2 cellular contexts compared by ENCODE assay signal in the genomic region with DNA sequence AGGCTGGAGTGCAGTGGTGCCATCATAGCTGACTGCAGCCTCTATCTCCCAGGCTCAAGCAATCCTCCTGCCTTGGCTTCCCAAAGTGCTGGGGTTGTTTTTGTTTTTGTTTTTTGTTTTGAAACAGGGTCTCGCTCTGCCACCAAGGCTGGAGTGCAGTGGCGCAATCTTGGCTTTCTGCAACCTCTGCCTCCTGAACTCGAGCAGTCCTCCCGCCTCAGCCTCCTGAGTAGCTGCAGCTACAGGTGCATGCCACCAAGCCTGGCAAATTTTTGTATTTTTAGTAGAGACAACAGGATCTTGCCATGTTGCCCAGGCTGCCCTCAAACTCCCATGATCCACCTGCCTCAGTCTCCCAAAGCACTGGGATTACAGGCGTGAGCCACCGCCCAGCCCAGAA.
TF ChIP-seq lines count a peak whose summit lies in the region.

No MANE protein-coding gene starts in this region.

TF ChIP-seq in HCT116, 20 proteins besides CTCF, POLR2A, EP300 and RAD21:
- no peak for TF ChIP-seq ELF1 (IDR thresholded peaks at IDR 0.05; ENCODE audit: borderline replicate concordance, low read depth)
- TF ChIP-seq CEBPB (IDR thresholded peaks at IDR 0.05; ENCODE audit: low read depth), result no peak
- no peak for TF ChIP-seq POLR2AphosphoS5 (IDR thresholded peaks at IDR 0.05; ENCODE audit: low read depth, low read length)
- no peak for TF ChIP-seq FOSL1 (IDR thresholded peaks at IDR 0.05; ENCODE audit: low read depth)
- TF ChIP-seq ZNF274 (IDR thresholded peaks at IDR 0.05; ENCODE audit: low read depth, low read length), result no peak
- no peak for TF ChIP-seq SRF (IDR thresholded peaks at IDR 0.05; ENCODE audit: low read depth)
- TF ChIP-seq CBX3 (IDR thresholded peaks at IDR 0.05; ENCODE audit: low read depth), result no peak
- TF ChIP-seq JUND (IDR thresholded peaks at IDR 0.05), result no peak
- TF ChIP-seq, protein P1, sequence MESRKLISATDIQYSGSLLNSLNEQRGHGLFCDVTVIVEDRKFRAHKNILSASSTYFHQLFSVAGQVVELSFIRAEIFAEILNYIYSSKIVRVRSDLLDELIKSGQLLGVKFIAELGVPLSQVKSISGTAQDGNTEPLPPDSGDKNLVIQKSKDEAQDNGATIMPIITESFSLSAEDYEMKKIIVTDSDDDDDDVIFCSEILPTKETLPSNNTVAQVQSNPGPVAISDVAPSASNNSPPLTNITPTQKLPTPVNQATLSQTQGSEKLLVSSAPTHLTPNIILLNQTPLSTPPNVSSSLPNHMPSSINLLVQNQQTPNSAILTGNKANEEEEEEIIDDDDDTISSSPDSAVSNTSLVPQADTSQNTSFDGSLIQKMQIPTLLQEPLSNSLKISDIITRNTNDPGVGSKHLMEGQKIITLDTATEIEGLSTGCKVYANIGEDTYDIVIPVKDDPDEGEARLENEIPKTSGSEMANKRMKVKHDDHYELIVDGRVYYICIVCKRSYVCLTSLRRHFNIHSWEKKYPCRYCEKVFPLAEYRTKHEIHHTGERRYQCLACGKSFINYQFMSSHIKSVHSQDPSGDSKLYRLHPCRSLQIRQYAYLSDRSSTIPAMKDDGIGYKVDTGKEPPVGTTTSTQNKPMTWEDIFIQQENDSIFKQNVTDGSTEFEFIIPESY (IDR thresholded peaks at IDR 0.05; ENCODE audit: extremely low read depth, insufficient replicate concordance, low read length), result no peak
- TF ChIP-seq TCF7L2 (IDR thresholded peaks at IDR 0.05; ENCODE audit: borderline replicate concordance, extremely low read depth, insufficient read depth, insufficient read length), result no peak
- TF ChIP-seq, protein P2, sequence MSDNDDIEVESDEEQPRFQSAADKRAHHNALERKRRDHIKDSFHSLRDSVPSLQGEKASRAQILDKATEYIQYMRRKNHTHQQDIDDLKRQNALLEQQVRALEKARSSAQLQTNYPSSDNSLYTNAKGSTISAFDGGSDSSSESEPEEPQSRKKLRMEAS (IDR thresholded peaks at IDR 0.05), result no peak
- TF ChIP-seq SP1 (IDR thresholded peaks at IDR 0.05; ENCODE audit: low read depth), result no peak
- TF ChIP-seq ZFX (IDR thresholded peaks at IDR 0.05), result no peak
- TF ChIP-seq, protein P3, sequence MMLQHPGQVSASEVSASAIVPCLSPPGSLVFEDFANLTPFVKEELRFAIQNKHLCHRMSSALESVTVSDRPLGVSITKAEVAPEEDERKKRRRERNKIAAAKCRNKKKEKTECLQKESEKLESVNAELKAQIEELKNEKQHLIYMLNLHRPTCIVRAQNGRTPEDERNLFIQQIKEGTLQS (IDR thresholded peaks at IDR 0.05), result no peak
- TF ChIP-seq EGR1 (IDR thresholded peaks at IDR 0.05; ENCODE audit: low read depth), result no peak
- no peak for TF ChIP-seq EZH2phosphoT487 (IDR thresholded peaks at IDR 0.05; ENCODE audit: borderline replicate concordance)
- TF ChIP-seq SIN3A (IDR thresholded peaks at IDR 0.05; ENCODE audit: low read depth), result no peak
- TF ChIP-seq, protein P4, sequence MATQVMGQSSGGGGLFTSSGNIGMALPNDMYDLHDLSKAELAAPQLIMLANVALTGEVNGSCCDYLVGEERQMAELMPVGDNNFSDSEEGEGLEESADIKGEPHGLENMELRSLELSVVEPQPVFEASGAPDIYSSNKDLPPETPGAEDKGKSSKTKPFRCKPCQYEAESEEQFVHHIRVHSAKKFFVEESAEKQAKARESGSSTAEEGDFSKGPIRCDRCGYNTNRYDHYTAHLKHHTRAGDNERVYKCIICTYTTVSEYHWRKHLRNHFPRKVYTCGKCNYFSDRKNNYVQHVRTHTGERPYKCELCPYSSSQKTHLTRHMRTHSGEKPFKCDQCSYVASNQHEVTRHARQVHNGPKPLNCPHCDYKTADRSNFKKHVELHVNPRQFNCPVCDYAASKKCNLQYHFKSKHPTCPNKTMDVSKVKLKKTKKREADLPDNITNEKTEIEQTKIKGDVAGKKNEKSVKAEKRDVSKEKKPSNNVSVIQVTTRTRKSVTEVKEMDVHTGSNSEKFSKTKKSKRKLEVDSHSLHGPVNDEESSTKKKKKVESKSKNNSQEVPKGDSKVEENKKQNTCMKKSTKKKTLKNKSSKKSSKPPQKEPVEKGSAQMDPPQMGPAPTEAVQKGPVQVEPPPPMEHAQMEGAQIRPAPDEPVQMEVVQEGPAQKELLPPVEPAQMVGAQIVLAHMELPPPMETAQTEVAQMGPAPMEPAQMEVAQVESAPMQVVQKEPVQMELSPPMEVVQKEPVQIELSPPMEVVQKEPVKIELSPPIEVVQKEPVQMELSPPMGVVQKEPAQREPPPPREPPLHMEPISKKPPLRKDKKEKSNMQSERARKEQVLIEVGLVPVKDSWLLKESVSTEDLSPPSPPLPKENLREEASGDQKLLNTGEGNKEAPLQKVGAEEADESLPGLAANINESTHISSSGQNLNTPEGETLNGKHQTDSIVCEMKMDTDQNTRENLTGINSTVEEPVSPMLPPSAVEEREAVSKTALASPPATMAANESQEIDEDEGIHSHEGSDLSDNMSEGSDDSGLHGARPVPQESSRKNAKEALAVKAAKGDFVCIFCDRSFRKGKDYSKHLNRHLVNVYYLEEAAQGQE (IDR thresholded peaks at IDR 0.05; ENCODE audit: low read depth), result no peak
- no peak for TF ChIP-seq EZH2 (IDR thresholded peaks at IDR 0.05)

TF ChIP-seq in SK-N-SH treated with all-trans-retinoic acid at 6 μM for 48 hours, 23 proteins besides CTCF, POLR2A, EP300 and RAD21:
- no peak for TF ChIP-seq ESRRG (CRISPR knock-in tag; IDR thresholded peaks at IDR 0.05)
- TF ChIP-seq, protein P5, sequence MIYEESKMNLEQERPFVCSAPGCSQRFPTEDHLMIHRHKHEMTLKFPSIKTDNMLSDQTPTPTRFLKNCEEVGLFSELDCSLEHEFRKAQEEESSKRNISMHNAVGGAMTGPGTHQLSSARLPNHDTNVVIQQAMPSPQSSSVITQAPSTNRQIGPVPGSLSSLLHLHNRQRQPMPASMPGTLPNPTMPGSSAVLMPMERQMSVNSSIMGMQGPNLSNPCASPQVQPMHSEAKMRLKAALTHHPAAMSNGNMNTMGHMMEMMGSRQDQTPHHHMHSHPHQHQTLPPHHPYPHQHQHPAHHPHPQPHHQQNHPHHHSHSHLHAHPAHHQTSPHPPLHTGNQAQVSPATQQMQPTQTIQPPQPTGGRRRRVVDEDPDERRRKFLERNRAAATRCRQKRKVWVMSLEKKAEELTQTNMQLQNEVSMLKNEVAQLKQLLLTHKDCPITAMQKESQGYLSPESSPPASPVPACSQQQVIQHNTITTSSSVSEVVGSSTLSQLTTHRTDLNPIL (CRISPR knock-in tag; IDR thresholded peaks at IDR 0.05; ENCODE audit: low read depth), result no peak
